ENCODE assay signal across 19 cellular contexts in genomic region chr2:33340265-33340664, GRCh38.
DNase-seq lines count a peak whose midpoint lies in the region; ATAC-seq and TF ChIP-seq lines count a peak whose summit lies in the region.
"Had no signal": no experiment of that assay in that cellular context is flagged by ENCODE, and none has a peak within 500 bp of the region (broad histone marks: within the 10 kb centered on the region; RNA-seq: fewer than 3 reads in every experiment).

No MANE protein-coding gene starts in this region.

- no peak overlapping the region for H2AFZ ChIP-seq in mesenchymal stem cell (ENCODE audit: low read depth, low read length)

- no peaks in the 10 kb centered on the region for H3K27me3 ChIP-seq in ascending aorta
- no peaks in the 10 kb centered on the region for H3K27me3 ChIP-seq in mesenchymal stem cell (ENCODE audit: control insufficient read depth in 1 of 2, insufficient read depth in 1 of 2, low read length in 2 of 2)
- H3K27me3 ChIP-seq in thoracic aorta (replicated peaks; ENCODE audit: insufficient read depth): no peaks in the 10 kb centered on the region
- H3K27me3 ChIP-seq: BLaER1 treated with 17β-estradiol and CSF1 and Interleukin-3, amounts not matched to agents 10 nM and 100 nM had no signal

- 80% methylated on average over 6 of the region's 6 CpGs for WGBS in mesenchymal stem cell

- H3K9me3 ChIP-seq in ascending aorta (no peaks in the 10 kb centered on the region), mesenchymal stem cell (ENCODE audit: control insufficient read depth, low read length) (no peaks in the 10 kb centered on the region), thoracic aorta (no peaks in the 10 kb centered on the region)
- H3K9me3 ChIP-seq: BLaER1 treated with 17β-estradiol and CSF1 and Interleukin-3, amounts not matched to agents 10 nM and 100 nM had no signal

- intact Hi-C loops in ascending aorta (cut with DNase I): no loop called here

- H4K91ac ChIP-seq in mesenchymal stem cell (ENCODE audit: low read length): peak overlapping the region; percentile 67

- H3K36me3 ChIP-seq in ascending aorta: peaks cover 7 to 28% of the 10 kb centered on the region in 2 donors
- H3K36me3 ChIP-seq in mesenchymal stem cell (ENCODE audit: control insufficient read depth in 1 of 2, insufficient read depth in 2 of 2, low read depth in 1 of 2, low read length in 2 of 2): peaks cover 0 to 20% of the 10 kb centered on the region in 2 experiments
- H3K36me3 ChIP-seq in thoracic aorta: peaks cover 15% of the 10 kb centered on the region
- H3K36me3 ChIP-seq: BLaER1 treated with 17β-estradiol and CSF1 and Interleukin-3, amounts not matched to agents 10 nM and 100 nM had no signal

- no peak overlapping the region for H2BK120ac ChIP-seq in mesenchymal stem cell (ENCODE audit: low read depth, low read length)

- no peak overlapping the region for H3K18ac ChIP-seq in mesenchymal stem cell (ENCODE audit: low read depth in 1 of 2, low read length in 2 of 2)

- ATAC-seq in thoracic aorta (ENCODE audit: insufficient number of reproducible peaks, low FRiP score, low read depth) (peak; percentile 65), HG02642 (IDR thresholded peaks at IDR 0.05; ENCODE audit: poor library complexity, unreplicated experiment) (no peak), HG02610 (IDR thresholded peaks at IDR 0.05; ENCODE audit: unreplicated experiment) (no peak)
- ATAC-seq: activated CD4-positive, CD25-positive, alpha-beta regulatory T cell treated with anti-CD3 and anti-CD28 coated beads, Interleukin-2, amount 50 U/mL, for 24 hours had no signal

- no peak overlapping the region for H3K4me2 ChIP-seq in mesenchymal stem cell (ENCODE audit: low read length, poor library complexity, severe bottlenecking)
- H3K4me2 ChIP-seq: BLaER1 treated with 17β-estradiol and CSF1 and Interleukin-3, amounts not matched to agents 10 nM and 100 nM had no signal

- peaks cover 0 to 7% of the 10 kb centered on the region in 2 donors for H3K4me1 ChIP-seq in ascending aorta
- H3K4me1 ChIP-seq in mesenchymal stem cell (ENCODE audit: control insufficient read depth, insufficient read depth, low read depth, low read length): no peaks in the 10 kb centered on the region
- peaks cover 0 to 32% of the 10 kb centered on the region in 2 donors for H3K4me1 ChIP-seq in thoracic aorta (ENCODE audit: control insufficient read depth in 1 of 2, low read depth in 2 of 2)

- no peak overlapping the region for H3K14ac ChIP-seq in mesenchymal stem cell (ENCODE audit: low read length in 2 of 2)

- no peak overlapping the region for H4K8ac ChIP-seq in mesenchymal stem cell (ENCODE audit: low read length)

- H3K79me1 ChIP-seq in mesenchymal stem cell (replicated peaks; ENCODE audit: low read length, poor library complexity, severe bottlenecking): no peaks in the 10 kb centered on the region

- DNase-seq in ascending aorta (ENCODE audit: low spot score in 2 of 2) (peak; percentile 22 to 87), glomerular endothelial cell (ENCODE audit: extremely low read depth, low read depth, low spot score) (peak; percentile 63), mesenchymal stem cell (no peak), thoracic aorta (ENCODE audit: low spot score) (peak; percentile 52), GM20000 (ENCODE audit: low spot score) (no peak), NCI-H2107 treated with DMSO at 0.1 percent for 48 hours (lab: John Stamatoyannopoulos, UW; ENCODE audit: unreplicated experiment) (no peak)
- DNase-seq: activated T-cell treated with anti-CD3 and anti-CD28 coated beads, Interleukin-2, amount 50 U/mL, for 1 hour; amniotic stem cell; effector CD4-positive, alpha-beta T cell; hippocampal formation; midbrain; NCI-H2107; stimulated activated CD4-positive, alpha-beta T cell treated with anti-CD3 and anti-CD28 coated beads, Interleukin-4, amount 100 ng/mL, for 24 hours; stimulated activated naive CD4-positive, alpha-beta T cell treated with Interleukin-2 at 50 U/mL for 16 hours had no signal

- H3K9ac ChIP-seq in mesenchymal stem cell (ENCODE audit: low read length): peak overlapping the region; percentile 34
- H3K9ac ChIP-seq: BLaER1 treated with 17β-estradiol and CSF1 and Interleukin-3, amounts not matched to agents 10 nM and 100 nM had no signal

- no peak overlapping the region for H3K23ac ChIP-seq in mesenchymal stem cell (ENCODE audit: low read length in 2 of 2)

- H2BK12ac ChIP-seq in mesenchymal stem cell (ENCODE audit: low read length in 2 of 2): no peak overlapping the region

- H3K4ac ChIP-seq in mesenchymal stem cell (ENCODE audit: low read depth in 1 of 2, low read length in 2 of 2): no peak overlapping the region

- no peak overlapping the region for H2BK15ac ChIP-seq in mesenchymal stem cell (ENCODE audit: low read depth, poor library complexity, severe bottlenecking)

- no peak overlapping the region for H2AK5ac ChIP-seq in mesenchymal stem cell (ENCODE audit: low read length, severe bottlenecking)

- TF ChIP-seq CTCF in ascending aorta (IDR thresholded peaks at IDR 0.05): no peak
- TF ChIP-seq CTCF in thoracic aorta (IDR thresholded peaks at IDR 0.05): no peak
- no peak for TF ChIP-seq CTCF in GM20000 (IDR thresholded peaks at IDR 0.05; ENCODE audit: extremely low read depth, missing control alignments)

- H3K4me3 ChIP-seq in ascending aorta (no peak overlapping the region), mesenchymal stem cell (ENCODE audit: insufficient read depth in 1 of 2, low read depth in 1 of 2, low read length in 2 of 2) (no peak overlapping the region), thoracic aorta (no peak overlapping the region)
- H3K4me3 ChIP-seq: BLaER1 treated with 17β-estradiol and CSF1 and Interleukin-3, amounts not matched to agents 10 nM and 100 nM had no signal

- no peak overlapping the region for H2BK5ac ChIP-seq in mesenchymal stem cell (ENCODE audit: low read depth, low read length, poor library complexity, severe bottlenecking)

- peak overlapping the region; percentile 6 to 9 for H3K27ac ChIP-seq in ascending aorta
- H3K27ac ChIP-seq in mesenchymal stem cell (ENCODE audit: low read length, poor library complexity, severe bottlenecking): no peak overlapping the region
- H3K27ac ChIP-seq in thoracic aorta: peak overlapping the region; percentile 42 to 59
- H3K27ac ChIP-seq: BLaER1 treated with 17β-estradiol and CSF1 and Interleukin-3, amounts not matched to agents 10 nM and 100 nM; HL-60 had no signal

Comparison
In these comparisons a context has a peak if more than half of its experiments do, and no peak if none do; other contexts are left out.
1. DNase-seq: peak in ascending aorta (2 of 2), glomerular endothelial cell (single experiment) and thoracic aorta (single experiment); none in mesenchymal stem cell (single experiment), GM20000 (single experiment) and NCI-H2107 treated with DMSO at 0.1 percent for 48 hours (single experiment).